In genomic region chr6:154500769-154501171, GRCh38 we compare ENCODE assay signal across 9 cellular contexts. TPM values are rescaled to one million over a fixed set of nuclear protein-coding genes. Genes with fewer than 3 reads are reported as not detected.
DNase-seq lines count a peak whose midpoint lies in the region; ATAC-seq and TF ChIP-seq lines count a peak whose summit lies in the region.
"Had no signal": no experiment of that assay in that cellular context is flagged by ENCODE, and none has a peak within 500 bp of the region (broad histone marks: within the 10 kb centered on the region; RNA-seq: fewer than 3 reads in every experiment).

No MANE protein-coding gene starts in this region.

- TF ChIP-seq POLR2A in transverse colon (IDR thresholded peaks at IDR 0.05), result no peak

- peak; percentile 38 for ATAC-seq in left ventricle myocardium superior
- ATAC-seq in stimulated activated naive B cell treated with anti-CD40 and anti-IgM and Interleukin-4, amounts not matched to agents 10 μg/mL and 1 μg/mL and 100 μg/mL, for 72 hours (replicated peaks), result no peak

- intact Hi-C loops in left ventricle myocardium superior (cut with micrococcal nuclease) (no loop called here), transverse colon (cut with DNase I; ENCODE audit: low total_unique reads) (no loop called here)

- no peaks in the 10 kb centered on the region for H3K36me3 Mint-ChIP-seq in stimulated activated naive B cell treated with anti-CD40 and anti-IgM and Interleukin-4, amounts not matched to agents 10 μg/mL and 1 μg/mL and 100 μg/mL, for 72 hours

- H3K27me3 ChIP-seq in transverse colon, result no peaks in the 10 kb centered on the region

- peaks cover 0 to 1% of the 10 kb centered on the region in 2 donors for H3K9me3 Mint-ChIP-seq in stimulated activated naive B cell treated with anti-CD40 and anti-IgM and Interleukin-4, amounts not matched to agents 10 μg/mL and 1 μg/mL and 100 μg/mL, for 72 hours

- H3K4me1 Mint-ChIP-seq in stimulated activated naive B cell treated with anti-CD40 and anti-IgM and Interleukin-4, amounts not matched to agents 10 μg/mL and 1 μg/mL and 100 μg/mL, for 72 hours, result no peaks in the 10 kb centered on the region

- H3K4me1 ChIP-seq in transverse colon, result peaks cover 0 to 7% (median 1%) of the 10 kb centered on the region in 4 donors

- no peak overlapping the region for H3K4me3 ChIP-seq in transverse colon

- peaks cover 9 to 13% of the 10 kb centered on the region in 2 donors for H3K27me3 Mint-ChIP-seq in stimulated activated naive B cell treated with anti-CD40 and anti-IgM and Interleukin-4, amounts not matched to agents 10 μg/mL and 1 μg/mL and 100 μg/mL, for 72 hours

- no peak for TF ChIP-seq EP300 in transverse colon (IDR thresholded peaks at IDR 0.05; ENCODE audit: low read depth)

- DNase-seq in NCI-H82 (lab: John Stamatoyannopoulos, UW) (peak; percentile 11), NCI-H82 treated with DMSO at 0.1 percent for 48 hours (lab: John Stamatoyannopoulos, UW; ENCODE audit: unreplicated experiment) (no peak), left ventricle myocardium superior (no peak), transverse colon (no peak), SKM-1 treated with dmso at 0.1 percent for 144 hours (lab: John Stamatoyannopoulos, UW; ENCODE audit: unreplicated experiment) (no peak)
- no peak for DNase-seq in stimulated activated naive B cell treated with anti-CD40 and anti-IgM and Interleukin-4, amounts not matched to agents 10 μg/mL and 1 μg/mL and 100 μg/mL, for 72 hours
- no peak for DNase-seq in stimulated activated CD4-positive, alpha-beta T cell treated with anti-CD3 and anti-CD28 coated beads, Interleukin-1b, Interleukin-23, amount 100 ng/mL, for 48 hours
- DNase-seq: T-helper 2 cell had no signal

- TF ChIP-seq CTCF in VCaP (conservative IDR thresholded peaks at IDR 0.05) (peak; percentile 28; the same call in 1 of the 2 replicates), transverse colon (IDR thresholded peaks at IDR 0.05) (peak; percentile 35 to 43 (median 39))

- H3K4me3 Mint-ChIP-seq in stimulated activated naive B cell treated with anti-CD40 and anti-IgM and Interleukin-4, amounts not matched to agents 10 μg/mL and 1 μg/mL and 100 μg/mL, for 72 hours, result no peak overlapping the region

- in situ Hi-C loops in transverse colon (cut with MboI; ENCODE audit: low pct_ligation_motif_present in 1 of 4, low pct_unique_long_range_greater_than_20kb in 1 of 4, low sequenced_read_pairs in 3 of 4), result no loop called here

- H3K27ac ChIP-seq in VCaP, result no peak overlapping the region
- no peak overlapping the region for H3K27ac ChIP-seq in transverse colon

- H3K9me3 ChIP-seq in transverse colon, result no peaks in the 10 kb centered on the region

- no peak overlapping the region for H3K27ac Mint-ChIP-seq in stimulated activated naive B cell treated with anti-CD40 and anti-IgM and Interleukin-4, amounts not matched to agents 10 μg/mL and 1 μg/mL and 100 μg/mL, for 72 hours

- no peaks in the 10 kb centered on the region for H3K36me3 ChIP-seq in transverse colon

- 55 to 67% methylated on average over 3 of the region's 3 CpGs for WGBS in transverse colon (ENCODE audit: low coverage in 1 of 2), 2 donors

RNA-seq across cellular contexts. Expression of gene CNKSR3, which starts 9.7 kb away (rescaled TPM):
- total RNA-seq in left ventricle myocardium superior (20.6 TPM), transverse colon (10 to 100 TPM in 3 of 4 donors, 1 to 10 TPM in 1; 4.0 to 27.3 (median 16.9) TPM)
